ENCODE assay signal across 8 cellular contexts in the genomic region with DNA sequence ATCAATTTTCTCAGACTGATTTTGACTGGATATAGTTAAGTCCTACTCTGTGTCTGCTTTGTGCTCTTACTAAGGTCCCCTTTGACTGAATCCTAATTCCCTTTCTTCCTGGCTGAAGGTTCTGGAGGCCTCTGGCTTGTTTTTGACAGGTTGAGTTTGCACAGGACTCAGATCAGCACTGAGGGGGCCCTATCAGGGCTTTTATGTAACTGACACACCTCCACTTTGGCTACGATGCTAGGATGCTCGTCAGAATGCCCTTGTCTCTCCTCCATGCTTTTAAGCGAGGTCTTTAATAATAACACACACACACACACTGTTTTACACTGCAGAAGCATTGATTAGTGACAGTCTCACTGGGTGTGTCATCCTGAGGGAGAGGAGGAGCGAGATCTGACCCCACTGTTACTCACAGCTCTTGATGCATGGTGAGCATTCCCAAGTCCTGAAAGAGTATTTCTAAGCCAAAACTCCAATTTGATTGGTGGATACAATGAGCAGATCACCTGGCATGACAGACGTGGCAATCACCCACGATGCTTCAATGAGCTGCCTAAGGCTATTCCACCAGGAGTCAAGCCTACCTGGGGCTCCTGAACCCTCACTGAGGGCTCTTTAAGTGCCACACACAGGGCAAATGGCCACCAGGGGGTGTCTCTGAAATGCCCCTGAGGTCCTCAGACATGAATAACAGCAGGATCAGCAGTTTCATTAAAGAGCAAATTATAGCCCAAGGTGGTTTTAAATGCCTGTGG.
DNase-seq lines count a peak whose midpoint lies in the region; FAIRE-seq and TF ChIP-seq lines count a peak whose summit lies in the region.

No MANE protein-coding gene starts in this region.

- no peak overlapping the region for H2AFZ ChIP-seq in endothelial cell of umbilical vein (ENCODE audit: low read depth, low read length)

- intact Hi-C loops in MCF 10A (cut with micrococcal nuclease): no loop called here
- intact Hi-C loops in breast epithelium (cut with DNase I; ENCODE audit: low total_unique reads): no loop called here
- intact Hi-C loops in endothelial cell of umbilical vein (cut with micrococcal nuclease): no loop called here

- no peak for TF ChIP-seq POLR2A in breast epithelium (IDR thresholded peaks at IDR 0.05)
- TF ChIP-seq POLR2A in endothelial cell of umbilical vein (IDR thresholded peaks at IDR 0.05; ENCODE audit: low read depth, low read length): no peak
- no peak for TF ChIP-seq POLR2A in tibial nerve (IDR thresholded peaks at IDR 0.05)

- dilution Hi-C loops in endothelial cell of umbilical vein (cut with MboI; ENCODE audit: extremely low pct_ligation_motif_present, low sequenced_read_pairs): no loop called here

- no peaks in the 10 kb centered on the region for H3K27me3 Mint-ChIP-seq in MCF 10A (ENCODE audit: insufficient read depth, unreplicated experiment)

- no peaks in the 10 kb centered on the region for H3K9me3 ChIP-seq in breast epithelium
- no peaks in the 10 kb centered on the region for H3K9me3 ChIP-seq in endothelial cell of umbilical vein (replicated peaks; ENCODE audit: control insufficient read depth, insufficient read depth, low read length)
- H3K9me3 ChIP-seq in tibial nerve: no peaks in the 10 kb centered on the region

- DNase-seq in MCF 10A (ENCODE audit: unreplicated experiment) (peak; percentile 62), breast epithelium (ENCODE audit: low spot score in 2 of 2) (no peak), SK-MEL-5 (ENCODE audit: low read depth, low spot score) (peak; percentile 67), endothelial cell of umbilical vein (ENCODE audit: low read depth, low spot score) (peak; percentile 6), NCI-H526 treated with DMSO at 0.1 percent for 48 hours (lab: John Stamatoyannopoulos, UW) (no peak), COLO829 (ENCODE audit: low spot score) (no peak), tibial nerve (ENCODE audit: low spot score in 2 of 2) (no peak)
- peak; percentile 5 for DNase-seq in stimulated activated CD8-positive, alpha-beta memory T cell treated with anti-CD3 and anti-CD28 coated beads, Interleukin-12 subunit alpha, Interleukin-12 subunit beta, amount 100 ng/mL, for 1 hour (ENCODE audit: low read depth)

- no peak overlapping the region for H3K9ac ChIP-seq in endothelial cell of umbilical vein (replicated peaks; ENCODE audit: extremely low read depth, insufficient read depth, low read length)

- H3K4me3 ChIP-seq in breast epithelium: no peak overlapping the region
- no peak overlapping the region for H3K4me3 ChIP-seq in endothelial cell of umbilical vein (replicated peaks in 1 of 3; ENCODE audit: insufficient read depth in 1 of 3, low read depth in 1 of 3, low read length in 3 of 3)
- H3K4me3 ChIP-seq in tibial nerve: no peak overlapping the region

- no peaks in the 10 kb centered on the region for H3K36me3 ChIP-seq in breast epithelium
- H3K36me3 ChIP-seq in endothelial cell of umbilical vein (ENCODE audit: control insufficient read depth in 2 of 2, extremely low read depth in 1 of 2, insufficient read depth in 2 of 2, low read length in 2 of 2): no peaks in the 10 kb centered on the region
- no peaks in the 10 kb centered on the region for H3K36me3 ChIP-seq in tibial nerve

- H3K79me2 ChIP-seq in endothelial cell of umbilical vein (ENCODE audit: control insufficient read depth, insufficient read depth, low read length): no peaks in the 10 kb centered on the region

- CTCF ChIA-PET in MCF 10A (lab: Yijun Ruan, JAX) (interaction anchor here (0.7 kb wide), 1 partner anchor 43 kb away, joined by 3 read pairs; no protein-coding TSS in a partner anchor), endothelial cell of umbilical vein (lab: Charles Lee) (interaction anchor here (1.1 kb wide), 1 partner anchor 585 kb away, joined by 3 read pairs; no protein-coding TSS in a partner anchor)

- BruUV-seq in MCF 10A (replicated peaks; lab: Mats Ljungman, UMichigan) (no TSS peak), endothelial cell of umbilical vein (replicated peaks; lab: Mats Ljungman, UMichigan) (no TSS peak)

- H3K9me3 Mint-ChIP-seq in MCF 10A (ENCODE audit: unreplicated experiment): no peaks in the 10 kb centered on the region

- H3K27ac Mint-ChIP-seq in MCF 10A (ENCODE audit: low read depth, unreplicated experiment): no peak overlapping the region

- TF ChIP-seq CTCF in MCF 10A (IDR thresholded peaks at IDR 0.05; ENCODE audit: unreplicated experiment): peak; percentile 37
- peak in 1 of 3 donors; percentile 18 for TF ChIP-seq CTCF in breast epithelium (IDR thresholded peaks at IDR 0.05)
- TF ChIP-seq CTCF in endothelial cell of umbilical vein (IDR thresholded peaks at IDR 0.05; ENCODE audit: extremely low read depth in 1 of 2, insufficient read depth in 1 of 2, low read depth in 1 of 2, low read length in 2 of 2): peak in 1 of 2 donors; percentile 18
- TF ChIP-seq CTCF in tibial nerve (IDR thresholded peaks at IDR 0.05): peak in 1 of 5 experiments; percentile 7

- H3K4me2 ChIP-seq in endothelial cell of umbilical vein (ENCODE audit: insufficient read depth, low read length): no peak overlapping the region

- WGBS in tibial nerve, 2 donors: 71 to 78% methylated on average over 6 of the region's 6 CpGs

- FAIRE-seq in endothelial cell of umbilical vein (lab: Jason Lieb, UNC): no peak

- POLR2A ChIA-PET in MCF 10A (lab: Yijun Ruan, JAX): no interaction called here
- POLR2A ChIA-PET in endothelial cell of umbilical vein (lab: Charles Lee): no interaction called here

- H4K20me1 ChIP-seq in endothelial cell of umbilical vein (replicated peaks; ENCODE audit: control insufficient read depth, extremely low read depth, insufficient read depth, low read length): no peaks in the 10 kb centered on the region

- H3K4me1 Mint-ChIP-seq in MCF 10A (ENCODE audit: insufficient read depth, unreplicated experiment): no peaks in the 10 kb centered on the region

- H3K27me3 ChIP-seq in breast epithelium (no peaks in the 10 kb centered on the region), endothelial cell of umbilical vein (ENCODE audit: control insufficient read depth in 2 of 2, insufficient read depth in 2 of 2, low read length in 2 of 2) (no peaks in the 10 kb centered on the region), tibial nerve (no peaks in the 10 kb centered on the region)

- in situ Hi-C loops in SK-MEL-5 (cut with HindIII; ENCODE audit: low pct_unique_long_range_greater_than_20kb, low sequenced_read_pairs): no loop called here

- no peak overlapping the region for H3K4me3 Mint-ChIP-seq in MCF 10A (ENCODE audit: unreplicated experiment)

- no peak for TF ChIP-seq EP300 in tibial nerve (IDR thresholded peaks at IDR 0.05)

- no peaks in the 10 kb centered on the region for H3K4me1 ChIP-seq in breast epithelium
- no peaks in the 10 kb centered on the region for H3K4me1 ChIP-seq in endothelial cell of umbilical vein (ENCODE audit: control insufficient read depth, extremely low read depth, insufficient read depth, low read length)
- H3K4me1 ChIP-seq in tibial nerve: no peaks in the 10 kb centered on the region

- no peaks in the 10 kb centered on the region for H3K9me1 ChIP-seq in endothelial cell of umbilical vein (replicated peaks; ENCODE audit: control insufficient read depth, extremely low read depth, insufficient read depth, low read length)

- no peaks in the 10 kb centered on the region for H3K36me3 Mint-ChIP-seq in MCF 10A (ENCODE audit: insufficient read depth, unreplicated experiment)

- peak overlapping the region in 1 of 2 donors; percentile 56 for H3K27ac ChIP-seq in breast epithelium
- no peak overlapping the region for H3K27ac ChIP-seq in endothelial cell of umbilical vein (ENCODE audit: insufficient read depth, low read depth, low read length)
- no peak overlapping the region for H3K27ac ChIP-seq in tibial nerve

TF ChIP-seq in endothelial cell of umbilical vein, 7 proteins besides CTCF, POLR2A, EP300 and RAD21:
- TF ChIP-seq POLR2AphosphoS5 (IDR thresholded peaks at IDR 0.05; ENCODE audit: insufficient read depth, low read depth, low read length) (no peak), JUN (IDR thresholded peaks at IDR 0.05; ENCODE audit: borderline replicate concordance, insufficient read depth, insufficient read length, low read depth) (no peak), MYC (IDR thresholded peaks at IDR 0.05; ENCODE audit: low read depth, low read length) (no peak), FOS (IDR thresholded peaks at IDR 0.05; ENCODE audit: borderline replicate concordance, insufficient read depth, low read length) (no peak), EZH2 (IDR thresholded peaks at IDR 0.05; ENCODE audit: borderline replicate concordance, low read depth, low read length, severe bottlenecking) (no peak), GATA2 (IDR thresholded peaks at IDR 0.05; ENCODE audit: insufficient read depth, insufficient read length, low read depth, low read length) (no peak)
- TF ChIP-seq, protein P1, sequence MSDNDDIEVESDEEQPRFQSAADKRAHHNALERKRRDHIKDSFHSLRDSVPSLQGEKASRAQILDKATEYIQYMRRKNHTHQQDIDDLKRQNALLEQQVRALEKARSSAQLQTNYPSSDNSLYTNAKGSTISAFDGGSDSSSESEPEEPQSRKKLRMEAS (IDR thresholded peaks at IDR 0.05; ENCODE audit: insufficient read depth, insufficient read length): no peak

Comparison
In these comparisons a context has a peak if more than half of its experiments do, and no peak if none do; other contexts are left out.
1. DNase-seq: peak in MCF 10A (single experiment), SK-MEL-5 (single experiment), endothelial cell of umbilical vein (single experiment) and stimulated activated CD8-positive, alpha-beta memory T cell treated with anti-CD3 and anti-CD28 coated beads, Interleukin-12 subunit alpha, Interleukin-12 subunit beta, amount 100 ng/mL, for 1 hour (single experiment); none in breast epithelium (0 of 2), NCI-H526 treated with DMSO at 0.1 percent for 48 hours (single experiment), COLO829 (single experiment) and tibial nerve (0 of 2).